7 cellular contexts compared by ENCODE assay signal in genomic region chr2:111504571-111504942, GRCh38.
DNase-seq lines count a peak whose midpoint lies in the region; ATAC-seq and TF ChIP-seq lines count a peak whose summit lies in the region.
"Not testable (repeated sequence)": the region's sequence is repeated elsewhere in the genome, so short reads cannot be mapped to it uniquely, and the experiment has no call there.

No MANE protein-coding gene starts in this region.

- DNase-seq in HFFc6; RWPE2 (ENCODE audit: low spot score); activated T-cell treated with anti-CD3 and anti-CD28 coated beads, Interleukin-2, amount 50 U/mL, for 4 hours: not testable (repeated sequence)
- DNase-seq in mammary epithelial cell (peak; percentile 16), fibroblast of peridontal ligament (ENCODE audit: extremely low read depth) (peak; percentile 40)
- peak in 1 of 2 donors; percentile 44 for DNase-seq in stimulated activated effector memory CD8-positive, alpha-beta T cell treated with anti-CD3 and anti-CD28 coated beads, Interleukin-12 subunit alpha, Interleukin-12 subunit beta, amount 100 ng/mL, for 72 hours (ENCODE audit: low spot score in 2 of 2)

- not testable (repeated sequence) for H3K36me3 Mint-ChIP-seq in HFFc6 (ENCODE audit: low read depth); activated T-cell treated with anti-CD3 and anti-CD28 coated beads, Interleukin-2, amount 50 U/mL, for 4 hours (ENCODE audit: insufficient read depth); activated naive CD8-positive, alpha-beta T cell; stimulated activated effector memory CD8-positive, alpha-beta T cell treated with anti-CD3 and anti-CD28 coated beads, Interleukin-12 subunit alpha, Interleukin-12 subunit beta, amount 100 ng/mL, for 72 hours

- H3K4me3 Mint-ChIP-seq in HFFc6: peak overlapping the region; percentile 71
- H3K4me3 Mint-ChIP-seq in activated T-cell treated with anti-CD3 and anti-CD28 coated beads, Interleukin-2, amount 50 U/mL, for 4 hours: peak overlapping the region; percentile 55
- peak overlapping the region; percentile 57 for H3K4me3 Mint-ChIP-seq in activated naive CD8-positive, alpha-beta T cell
- peak overlapping the region; percentile 54 for H3K4me3 Mint-ChIP-seq in stimulated activated effector memory CD8-positive, alpha-beta T cell treated with anti-CD3 and anti-CD28 coated beads, Interleukin-12 subunit alpha, Interleukin-12 subunit beta, amount 100 ng/mL, for 72 hours

- not testable (repeated sequence) for H3K4me1 ChIP-seq in RWPE2 (ENCODE audit: insufficient read depth, poor library complexity, severe bottlenecking); mammary epithelial cell (ENCODE audit: insufficient read depth, low read length)

- H3K36me3 ChIP-seq in RWPE2 (ENCODE audit: low read depth); mammary epithelial cell (ENCODE audit: insufficient read depth, low read length): not testable (repeated sequence)

- H3K27me3 ChIP-seq in RWPE2 (ENCODE audit: insufficient read depth, poor library complexity, severe bottlenecking); mammary epithelial cell (ENCODE audit: insufficient read depth, low read length): not testable (repeated sequence)

- not testable (repeated sequence) for H2AFZ ChIP-seq in mammary epithelial cell (ENCODE audit: low read depth, low read length)

- intact Hi-C loops in mammary epithelial cell (cut with micrococcal nuclease): not testable (repeated sequence)

- ATAC-seq in RWPE2 (ENCODE audit: low read depth): peak; percentile 41
- peak in 1 of 2 donors; percentile 1 for ATAC-seq in activated T-cell treated with anti-CD3 and anti-CD28 coated beads, Interleukin-2, amount 50 U/mL, for 4 hours
- not testable (repeated sequence) for ATAC-seq in stimulated activated effector memory CD8-positive, alpha-beta T cell treated with anti-CD3 and anti-CD28 coated beads, Interleukin-12 subunit alpha, Interleukin-12 subunit beta, amount 100 ng/mL, for 72 hours

- H3K79me2 ChIP-seq in mammary epithelial cell (ENCODE audit: insufficient read depth, low read length): not testable (repeated sequence)

- H3K4me2 ChIP-seq in mammary epithelial cell (ENCODE audit: insufficient read depth, low read depth, low read length): not testable (repeated sequence)

- H3K27me3 Mint-ChIP-seq in HFFc6 (ENCODE audit: insufficient read depth); activated T-cell treated with anti-CD3 and anti-CD28 coated beads, Interleukin-2, amount 50 U/mL, for 4 hours (ENCODE audit: low read depth); activated naive CD8-positive, alpha-beta T cell: not testable (repeated sequence)

- CTCF ChIA-PET in mammary epithelial cell (lab: Charles Lee; ENCODE audit: low non-redundant PET): not testable (repeated sequence)

- not testable (repeated sequence) for H3K4me3 ChIP-seq in RWPE2 (ENCODE audit: severe bottlenecking); mammary epithelial cell (replicated peaks in 1 of 3; ENCODE audit: insufficient read depth in 1 of 3, low read depth in 2 of 3, low read length in 3 of 3)

- WGBS in mammary epithelial cell (ENCODE audit: low coverage, missing lambda C conversion rate): 56% methylated on average over 1 of the region's 2 CpGs

- H4K20me1 ChIP-seq in mammary epithelial cell (ENCODE audit: insufficient read depth, low read length): not testable (repeated sequence)

- not testable (repeated sequence) for BruUV-seq in mammary epithelial cell (replicated peaks; lab: Mats Ljungman, UMichigan)

- dilution Hi-C loops in mammary epithelial cell (cut with HindIII; ENCODE audit: low sequenced_read_pairs): not testable (repeated sequence)

- not testable (repeated sequence) for H3K9me3 ChIP-seq in RWPE2 (ENCODE audit: severe bottlenecking); mammary epithelial cell (replicated peaks; ENCODE audit: insufficient read depth, low read length)

- H3K27ac Mint-ChIP-seq in HFFc6: peak overlapping the region; percentile 88
- H3K27ac Mint-ChIP-seq in activated naive CD8-positive, alpha-beta T cell: peak overlapping the region; percentile 97
- H3K27ac Mint-ChIP-seq in stimulated activated effector memory CD8-positive, alpha-beta T cell treated with anti-CD3 and anti-CD28 coated beads, Interleukin-12 subunit alpha, Interleukin-12 subunit beta, amount 100 ng/mL, for 72 hours: peak overlapping the region; percentile 91

- H3K4me1 Mint-ChIP-seq in HFFc6 (ENCODE audit: low read depth): peaks cover 21% of the 10 kb centered on the region
- H3K4me1 Mint-ChIP-seq in activated T-cell treated with anti-CD3 and anti-CD28 coated beads, Interleukin-2, amount 50 U/mL, for 4 hours (ENCODE audit: low read depth): peaks cover 32% of the 10 kb centered on the region
- not testable (repeated sequence) for H3K4me1 Mint-ChIP-seq in activated naive CD8-positive, alpha-beta T cell (ENCODE audit: low read depth)
- H3K4me1 Mint-ChIP-seq in stimulated activated effector memory CD8-positive, alpha-beta T cell treated with anti-CD3 and anti-CD28 coated beads, Interleukin-12 subunit alpha, Interleukin-12 subunit beta, amount 100 ng/mL, for 72 hours: peaks cover 41% of the 10 kb centered on the region

- H3K27ac ChIP-seq in RWPE2 (ENCODE audit: poor library complexity, severe bottlenecking): peak overlapping the region; percentile 37
- not testable (repeated sequence) for H3K27ac ChIP-seq in mammary epithelial cell (ENCODE audit: insufficient read depth, low read depth, low read length)

- not testable (repeated sequence) for H3K9me3 Mint-ChIP-seq in HFFc6; activated T-cell treated with anti-CD3 and anti-CD28 coated beads, Interleukin-2, amount 50 U/mL, for 4 hours; activated naive CD8-positive, alpha-beta T cell (ENCODE audit: low read depth); stimulated activated effector memory CD8-positive, alpha-beta T cell treated with anti-CD3 and anti-CD28 coated beads, Interleukin-12 subunit alpha, Interleukin-12 subunit beta, amount 100 ng/mL, for 72 hours

- in situ Hi-C loops in mammary epithelial cell (cut with MboI; ENCODE audit: low sequenced_read_pairs in 2 of 2): not testable (repeated sequence)

- not testable (repeated sequence) for TF ChIP-seq CTCF in HFFc6 (IDR thresholded peaks at IDR 0.05); RWPE2 (IDR thresholded peaks at IDR 0.05; ENCODE audit: poor library complexity, severe bottlenecking); mammary epithelial cell (conservative IDR thresholded peaks at IDR 0.05 in 1 of 2, IDR thresholded peaks at IDR 0.05 in 1 of 2; ENCODE audit: extremely low read depth in 1 of 2, insufficient read depth in 1 of 2, low read depth in 1 of 2, low read length in 2 of 2)

- H3K9ac ChIP-seq in mammary epithelial cell (ENCODE audit: insufficient read depth, low read length): not testable (repeated sequence)
